9 cellular contexts compared by ENCODE assay signal in genomic region chr16:89564476-89565255, GRCh38. TPM values are rescaled to one million over a fixed set of nuclear protein-coding genes. Genes with fewer than 3 reads are reported as not detected.
DNase-seq lines count a peak whose midpoint lies in the region; ATAC-seq, FAIRE-seq and TF ChIP-seq lines count a peak whose summit lies in the region.
"Had no signal": no experiment of that assay in that cellular context is flagged by ENCODE, and none has a peak within 500 bp of the region (broad histone marks: within the 10 kb centered on the region; RNA-seq: fewer than 3 reads in every experiment).

No MANE protein-coding gene starts in this region.

- H3K9me3 ChIP-seq in PC-3 (ENCODE audit: low read length) (no peaks in the 10 kb centered on the region), skeletal muscle satellite cell (replicated peaks; ENCODE audit: low read length) (no peaks in the 10 kb centered on the region), gastrocnemius medialis (no peaks in the 10 kb centered on the region)

- no TSS peak for BruUV-seq in PC-3 (replicated peaks; lab: Mats Ljungman, UMichigan)

- H3K4me1 ChIP-seq in PC-3 (ENCODE audit: insufficient read depth, low read length) (peaks cover 37% of the 10 kb centered on the region), skeletal muscle satellite cell (ENCODE audit: control insufficient read depth, insufficient read depth, low read length) (peaks cover 51% of the 10 kb centered on the region), gastrocnemius medialis (peaks cover 36 to 39% of the 10 kb centered on the region in 2 donors)

- intact Hi-C loops in PC-3 (cut with micrococcal nuclease) (no loop called here), gastrocnemius medialis (cut with DNase I; ENCODE audit: low total_unique reads) (loop anchor here (5.0 kb wide), 1 partner anchor 72 kb away; the partner anchor contains the start of gene ANKRD11)

- H3F3A ChIP-seq in PC-3 (ENCODE audit: low read length, unreplicated experiment) = peaks cover 19% of the 10 kb centered on the region

- no peak for TF ChIP-seq CTCF in PC-3 (conservative IDR thresholded peaks at IDR 0.05; ENCODE audit: low read depth, low read length)
- no peak for TF ChIP-seq CTCF in bronchial epithelial cell (IDR thresholded peaks at IDR 0.05; ENCODE audit: insufficient read depth, low read length, severe bottlenecking)
- no peak for TF ChIP-seq CTCF in gastrocnemius medialis (IDR thresholded peaks at IDR 0.05 in 4 of 5, conservative IDR thresholded peaks at IDR 0.05 in 1 of 5)

- H3K27me3 ChIP-seq in PC-3 (ENCODE audit: low read length) (no peaks in the 10 kb centered on the region), bronchial epithelial cell (ENCODE audit: control insufficient read depth, insufficient read depth, low read length) (no peaks in the 10 kb centered on the region), skeletal muscle satellite cell (ENCODE audit: control insufficient read depth, insufficient read depth, low read length) (no peaks in the 10 kb centered on the region), gastrocnemius medialis (peaks cover 3 to 7% (median 6%) of the 10 kb centered on the region in 3 donors)
- H3K27me3 ChIP-seq: cardiac muscle cell had no signal

- FAIRE-seq in bronchial epithelial cell (lab: Jason Lieb, UNC) = no peak

- ATAC-seq in PC-3 = 0 out of 2 replicates have a peak, but pooled peaks have one; percentile 0
- no peak for ATAC-seq in gastrocnemius medialis

- H4K20me1 ChIP-seq in PC-3 (ENCODE audit: low read length) = peaks cover 41% of the 10 kb centered on the region

- H3K27ac ChIP-seq in PC-3 (ENCODE audit: low read length) (no peak overlapping the region), substantia nigra (ENCODE audit: low read depth, low read length, poor library complexity, severe bottlenecking) (no peak overlapping the region), gastrocnemius medialis (peak overlapping the region in 2 of 4 donors; percentile 91 to 98)

- DNase-seq in NCI-H82 (lab: John Stamatoyannopoulos, UW) (peak; percentile 63), NCI-H82 treated with DMSO at 0.1 percent for 48 hours (lab: John Stamatoyannopoulos, UW; ENCODE audit: unreplicated experiment) (no peak), PC-3 (no peak), bronchial epithelial cell (ENCODE audit: low read depth) (peak; percentile 3), pons (ENCODE audit: low spot score) (no peak), substantia nigra (lab: John Stamatoyannopoulos, UW) (no peak), gastrocnemius medialis (no peak)

- in situ Hi-C loops in gastrocnemius medialis (cut with MboI; ENCODE audit: low sequenced_read_pairs in 4 of 4) = no loop called here

- H2AFZ ChIP-seq in PC-3 (ENCODE audit: low read length) = no peak overlapping the region

- no peak overlapping the region for H3K9ac ChIP-seq in PC-3 (ENCODE audit: low read length)
- peak overlapping the region; percentile 28 for H3K9ac ChIP-seq in skeletal muscle satellite cell (ENCODE audit: low read depth, low read length)

- TF ChIP-seq POLR2A in gastrocnemius medialis (IDR thresholded peaks at IDR 0.05) = no peak

- H3K9me2 ChIP-seq in PC-3 (replicated peaks; ENCODE audit: low read length) = no peaks in the 10 kb centered on the region

- H3K4me3 ChIP-seq in PC-3 (ENCODE audit: low read length) = peak overlapping the region; percentile 99; the same call in 1 of the 2 replicates
- no peak overlapping the region for H3K4me3 ChIP-seq in bronchial epithelial cell (ENCODE audit: low read depth, low read length)
- H3K4me3 ChIP-seq in skeletal muscle satellite cell (ENCODE audit: low read length) = peak overlapping the region; percentile 90
- no peak overlapping the region for H3K4me3 ChIP-seq in gastrocnemius medialis
- H3K4me3 ChIP-seq: cardiac muscle cell had no signal

- POLR2A ChIA-PET in PC-3 (lab: Charles Lee; ENCODE audit: unreplicated experiment) = no interaction called here

- peaks cover 41% of the 10 kb centered on the region for H3K79me2 ChIP-seq in PC-3 (ENCODE audit: low read length)

- H3K4me2 ChIP-seq in PC-3 (ENCODE audit: low read length) = peak overlapping the region; percentile 99
- H3K4me2 ChIP-seq in skeletal muscle satellite cell (ENCODE audit: low read length) = peak overlapping the region; percentile 84

- CTCF ChIA-PET in PC-3 (lab: Charles Lee) = no interaction called here

- H3K36me3 ChIP-seq in PC-3 (ENCODE audit: low read depth, low read length) (peaks cover 38% of the 10 kb centered on the region), bronchial epithelial cell (ENCODE audit: control insufficient read depth, insufficient read depth, low read length) (peaks cover 23% of the 10 kb centered on the region), skeletal muscle satellite cell (ENCODE audit: insufficient read depth, low read length) (peaks cover 40% of the 10 kb centered on the region), gastrocnemius medialis (peaks cover 0 to 37% of the 10 kb centered on the region in 2 donors)

RNA-seq across cellular contexts. Expression of gene RPL13, which starts 4.2 kb away (rescaled TPM):
- 3,236 and 3,323 TPM in 2 replicates for total RNA-seq in PC-3 (2014; rRNA removed)
- total RNA-seq in bronchial epithelial cell = 4,140 and 4,913 TPM in 2 replicates
- 2,818 and 3,730 TPM in 2 replicates for total RNA-seq in skeletal muscle satellite cell (2012; rRNA removed)
- total RNA-seq in gastrocnemius medialis = 1,000 to 10,000 TPM; 4,295 to 5,889 (median 4,806) TPM

RNA-seq across cellular contexts. Expression of gene CPNE7, which starts 10.9 kb away (rescaled TPM):
- total RNA-seq in PC-3 (2014; rRNA removed) (29.7 and 49.2 TPM in 2 replicates), bronchial epithelial cell (0.38 and 1.1 TPM in 2 replicates), gastrocnemius medialis (not detected)
- total RNA-seq in skeletal muscle satellite cell (2012; rRNA removed) = 30.9 and 32.1 TPM in 2 replicates

RNA-seq across cellular contexts. Expression of gene DPEP1, which starts 48.8 kb away (rescaled TPM):
- total RNA-seq in PC-3 (2014; rRNA removed) (0.23 TPM in 1 of 2 replicates, not detected in the other), bronchial epithelial cell (0.26 TPM in 1 of 2 replicates, not detected in the other), gastrocnemius medialis (not detected)
- total RNA-seq in skeletal muscle satellite cell (2012; rRNA removed) = not detected in 2 replicates

RNA-seq across cellular contexts. Expression of gene SPG7, which starts 56.5 kb away (rescaled TPM):
- total RNA-seq in PC-3 (2014; rRNA removed) (94.3 and 106 TPM in 2 replicates), bronchial epithelial cell (63.1 and 73.2 TPM in 2 replicates), gastrocnemius medialis (100 to 1,000 TPM in 2 of 4 donors, 10 to 100 TPM in 2; 67.7 to 117 (median 100.0) TPM)
- total RNA-seq in skeletal muscle satellite cell (2012; rRNA removed) = 75.1 and 98.6 TPM in 2 replicates

Comparison
In these comparisons a context has a peak if more than half of its experiments do, and no peak if none do; other contexts are left out.
1. DNase-seq: peak in NCI-H82 (single experiment) and bronchial epithelial cell (single experiment); none in NCI-H82 treated with DMSO at 0.1 percent for 48 hours (single experiment), PC-3 (single experiment), pons (single experiment), substantia nigra (0 of 49) and gastrocnemius medialis (0 of 2).
2. H3K4me3 ChIP-seq: peak in PC-3 (single experiment) and skeletal muscle satellite cell (single experiment); none in bronchial epithelial cell (single experiment) and gastrocnemius medialis (0 of 4).
3. RNA of gene CPNE7, which starts 10.9 kb away (total RNA-seq): 29.7 to 49.2 TPM in PC-3; 0.38 to 1.1 TPM in bronchial epithelial cell and not detected in gastrocnemius medialis; every median in the first group is over 10 times any median in the second.